ENCODE assay signal across 23 cellular contexts in genomic region chr14:63257299-63257698, GRCh38. TPM values are rescaled to one million over a fixed set of nuclear protein-coding genes. Genes with fewer than 3 reads are reported as not detected.
"Had no signal": no experiment of that assay in that cellular context is flagged by ENCODE, and none has a peak within 500 bp of the region (broad histone marks: within the 10 kb centered on the region; RNA-seq: fewer than 3 reads in every experiment).

No MANE protein-coding gene starts in this region.

- ATAC-seq: T-cell had no signal

- H3K27ac Mint-ChIP-seq: T-cell; T-helper 1 cell treated with Interleukin-12 subunit alpha and Interleukin-12 subunit beta and Interleukin-4 antibody, amounts not matched to agents 30 μg/mL and 1 μg/mL, for 36 hours had no signal

- H3K4me3 Mint-ChIP-seq: T-cell; T-helper 1 cell treated with Interleukin-12 subunit alpha and Interleukin-12 subunit beta and Interleukin-4 antibody, amounts not matched to agents 30 μg/mL and 1 μg/mL, for 36 hours had no signal

- FAIRE-seq: RCC 7860 had no signal

- H3K27ac ChIP-seq: HL-60 had no signal

- DNase-seq: IMR-90, Karpas-422, KG1, MM.1S, NCI-H1092 treated with DMSO at 0.1 percent for 48 hours, NCI-H1436, NCI-H187, NCI-H2029, NCI-H2081 treated with DMSO at 0.1 percent for 48 hours, NCI-H2171 treated with DMSO at 0.1 percent for 48 hours, NCI-H345, NCI-H446 treated with DMSO at 0.1 percent for 48 hours, NCI-H510A treated with DMSO at 0.1 percent for 48 hours, NCI-H69, NCI-H774, RPMI8226, SHP77, SK-N-SH, SW 1271, T-cell had no signal

- H3K9ac ChIP-seq: SK-N-SH had no signal

- H3K9me3 Mint-ChIP-seq: T-helper 1 cell treated with Interleukin-12 subunit alpha and Interleukin-12 subunit beta and Interleukin-4 antibody, amounts not matched to agents 30 μg/mL and 1 μg/mL, for 36 hours had no signal

- H3K4me2 ChIP-seq: SK-N-SH had no signal

- H3K36me3 Mint-ChIP-seq: T-cell had no signal

- H3K4me1 Mint-ChIP-seq: T-cell had no signal

- H3K9me3 ChIP-seq: SK-N-SH had no signal

RNA-seq across cellular contexts. Expression of gene RHOJ, which starts 53.1 kb away (rescaled TPM):
- total RNA-seq: T-cell had no signal
